Comparison of ENCODE assay signal across 1 cellular context in genomic region chr11:63986932-63987513, GRCh38.
A peak's percentile ranks its signal among the peaks of the same experiment; 100 is the strongest.
TF ChIP-seq lines count a peak whose summit lies in the region.

No MANE protein-coding gene starts in this region.

TF ChIP-seq in WTC11, 78 proteins besides CTCF, POLR2A, EP300 and RAD21 (continued from another document):
- TF ChIP-seq, protein P1, sequence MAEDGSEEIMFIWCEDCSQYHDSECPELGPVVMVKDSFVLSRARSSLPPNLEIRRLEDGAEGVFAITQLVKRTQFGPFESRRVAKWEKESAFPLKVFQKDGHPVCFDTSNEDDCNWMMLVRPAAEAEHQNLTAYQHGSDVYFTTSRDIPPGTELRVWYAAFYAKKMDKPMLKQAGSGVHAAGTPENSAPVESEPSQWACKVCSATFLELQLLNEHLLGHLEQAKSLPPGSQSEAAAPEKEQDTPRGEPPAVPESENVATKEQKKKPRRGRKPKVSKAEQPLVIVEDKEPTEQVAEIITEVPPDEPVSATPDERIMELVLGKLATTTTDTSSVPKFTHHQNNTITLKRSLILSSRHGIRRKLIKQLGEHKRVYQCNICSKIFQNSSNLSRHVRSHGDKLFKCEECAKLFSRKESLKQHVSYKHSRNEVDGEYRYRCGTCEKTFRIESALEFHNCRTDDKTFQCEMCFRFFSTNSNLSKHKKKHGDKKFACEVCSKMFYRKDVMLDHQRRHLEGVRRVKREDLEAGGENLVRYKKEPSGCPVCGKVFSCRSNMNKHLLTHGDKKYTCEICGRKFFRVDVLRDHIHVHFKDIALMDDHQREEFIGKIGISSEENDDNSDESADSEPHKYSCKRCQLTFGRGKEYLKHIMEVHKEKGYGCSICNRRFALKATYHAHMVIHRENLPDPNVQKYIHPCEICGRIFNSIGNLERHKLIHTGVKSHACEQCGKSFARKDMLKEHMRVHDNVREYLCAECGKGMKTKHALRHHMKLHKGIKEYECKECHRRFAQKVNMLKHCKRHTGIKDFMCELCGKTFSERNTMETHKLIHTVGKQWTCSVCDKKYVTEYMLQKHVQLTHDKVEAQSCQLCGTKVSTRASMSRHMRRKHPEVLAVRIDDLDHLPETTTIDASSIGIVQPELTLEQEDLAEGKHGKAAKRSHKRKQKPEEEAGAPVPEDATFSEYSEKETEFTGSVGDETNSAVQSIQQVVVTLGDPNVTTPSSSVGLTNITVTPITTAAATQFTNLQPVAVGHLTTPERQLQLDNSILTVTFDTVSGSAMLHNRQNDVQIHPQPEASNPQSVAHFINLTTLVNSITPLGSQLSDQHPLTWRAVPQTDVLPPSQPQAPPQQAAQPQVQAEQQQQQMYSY (CRISPR knock-in tag; IDR thresholded peaks at IDR 0.05), result 0 out of 2 replicates have a peak, but pooled peaks have one; percentile 13
